In the genomic region with DNA sequence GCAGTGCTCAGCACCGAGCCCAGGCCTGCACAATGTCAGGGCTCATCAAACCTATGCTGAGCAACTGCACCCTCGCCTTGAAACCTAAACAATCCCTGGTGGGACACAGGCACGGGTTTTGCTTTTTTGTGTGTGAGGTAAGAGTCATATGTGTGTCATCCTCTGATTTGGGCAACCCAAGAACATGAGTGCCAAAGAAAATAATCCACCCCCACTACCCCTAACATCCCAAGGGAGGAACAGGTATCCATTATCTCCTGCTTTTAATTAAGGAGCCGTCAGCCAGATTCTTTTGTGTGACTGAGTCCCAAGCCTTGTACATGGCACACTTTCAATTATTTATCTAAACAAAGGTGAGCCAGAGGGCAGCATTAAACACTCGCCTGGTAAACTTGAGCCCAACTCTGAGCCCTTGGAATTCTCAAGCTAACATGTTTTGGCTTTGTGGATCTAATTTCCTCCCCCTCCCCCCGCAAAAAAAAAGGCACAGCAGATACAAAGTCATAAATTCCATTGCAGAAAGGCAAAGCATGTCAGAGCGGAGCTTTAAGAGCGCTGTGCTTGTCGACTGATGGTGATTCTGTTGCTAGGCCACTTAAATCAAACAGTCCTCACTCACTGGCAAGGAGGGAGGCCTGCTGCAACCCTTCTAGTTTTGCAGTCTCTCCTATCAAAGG, we compare ENCODE assay signal across 11 cellular contexts.
A peak's percentile ranks its signal among the peaks of the same experiment; 100 is the strongest.
DNase-seq lines count a peak whose midpoint lies in the region; ATAC-seq and TF ChIP-seq lines count a peak whose summit lies in the region.
"Had no signal": no experiment of that assay in that cellular context is flagged by ENCODE, and none has a peak within 500 bp of the region (broad histone marks: within the 10 kb centered on the region; RNA-seq: fewer than 3 reads in every experiment).

No MANE protein-coding gene starts in this region.

- intact Hi-C loops in head of caudate nucleus (cut with DNase I): no loop called here

- ATAC-seq in omental fat pad (ENCODE audit: low FRiP score): peak; percentile 55

- H3K4me3 ChIP-seq in fibroblast of pulmonary artery (replicated peaks; ENCODE audit: low read depth, low read length): no peak overlapping the region
- H3K4me3 ChIP-seq: testis had no signal

- no peak for TF ChIP-seq CTCF in fibroblast of pulmonary artery (IDR thresholded peaks at IDR 0.05; ENCODE audit: low read length, missing control alignments)
- TF ChIP-seq CTCF in omental fat pad (IDR thresholded peaks at IDR 0.05): no peak

- DNase-seq in Ammon's horn (ENCODE audit: low spot score) (peak; percentile 32), RPMI7951 (ENCODE audit: low read depth) (peak; percentile 78), fibroblast of pulmonary artery (ENCODE audit: low read depth) (peak; percentile 91), omental fat pad (ENCODE audit: low spot score) (no peak), NCI-H146 treated with DMSO at 0.1 percent for 48 hours (lab: John Stamatoyannopoulos, UW; ENCODE audit: unreplicated experiment) (no peak), KG1 (lab: John Stamatoyannopoulos, UW) (no peak), head of caudate nucleus (no peak)
- DNase-seq in stimulated activated CD4-positive, alpha-beta T cell treated with anti-CD3 and anti-CD28 coated beads, Interleukin-12 subunit alpha, Interleukin-12 subunit beta, amount 100 ng/mL, for 4 hours: no peak
- DNase-seq: Calu3, endodermal cell, testis had no signal

Comparison
In these comparisons a context has a peak if more than half of its experiments do, and no peak if none do; other contexts are left out.
1. DNase-seq: peak in Ammon's horn (single experiment), RPMI7951 (single experiment) and fibroblast of pulmonary artery (single experiment); none in omental fat pad (single experiment), NCI-H146 treated with DMSO at 0.1 percent for 48 hours (single experiment), KG1 (single experiment), stimulated activated CD4-positive, alpha-beta T cell treated with anti-CD3 and anti-CD28 coated beads, Interleukin-12 subunit alpha, Interleukin-12 subunit beta, amount 100 ng/mL, for 4 hours (single experiment) and head of caudate nucleus (0 of 42).